Comparison of ENCODE assay signal across 17 cellular contexts in genomic region chr1:84390231-84390630, GRCh38. TPM values are rescaled to one million over a fixed set of nuclear protein-coding genes. Genes with fewer than 3 reads are reported as not detected.
A peak's percentile ranks its signal among the peaks of the same experiment; 100 is the strongest.
DNase-seq lines count a peak whose midpoint lies in the region; FAIRE-seq and TF ChIP-seq lines count a peak whose summit lies in the region.
"Had no signal": no experiment of that assay in that cellular context is flagged by ENCODE, and none has a peak within 500 bp of the region (broad histone marks: within the 10 kb centered on the region; RNA-seq: fewer than 3 reads in every experiment).

No MANE protein-coding gene starts in this region.

- no TSS peak for BruUV-seq in endothelial cell of umbilical vein (replicated peaks; lab: Mats Ljungman, UMichigan)

- H3K4me2 ChIP-seq in endothelial cell of umbilical vein (ENCODE audit: insufficient read depth, low read length), result no peak overlapping the region

- H3K36me3 ChIP-seq in endothelial cell of umbilical vein (ENCODE audit: control insufficient read depth in 2 of 2, extremely low read depth in 1 of 2, insufficient read depth in 2 of 2, low read length in 2 of 2), result no peaks in the 10 kb centered on the region

- no peaks in the 10 kb centered on the region for H3K27me3 Mint-ChIP-seq in mesothelial cell of epicardium (ENCODE audit: low read depth)

- no peak overlapping the region for H3K4me3 Mint-ChIP-seq in mesothelial cell of epicardium
- H3K4me3 Mint-ChIP-seq: H9, T-cell had no signal

- no peak overlapping the region for H3K27ac Mint-ChIP-seq in mesothelial cell of epicardium
- H3K27ac Mint-ChIP-seq: H9, T-cell had no signal

- no peaks in the 10 kb centered on the region for H3K79me2 ChIP-seq in endothelial cell of umbilical vein (ENCODE audit: control insufficient read depth, insufficient read depth, low read length)

- TF ChIP-seq POLR2A in endothelial cell of umbilical vein (IDR thresholded peaks at IDR 0.05; ENCODE audit: low read depth, low read length), result no peak

- CTCF ChIA-PET in endothelial cell of umbilical vein (lab: Charles Lee), result interaction anchor here (0.8 kb wide), 1 partner anchor 25 kb away, joined by 3 read pairs; no protein-coding TSS in a partner anchor

- DNase-seq in HT1080 (ENCODE audit: low read depth), result peak; percentile 36
- DNase-seq in NOMO-1 treated with dmso at 0.1 percent for 144 hours (lab: John Stamatoyannopoulos, UW; ENCODE audit: unreplicated experiment), result peak; percentile 63
- DNase-seq in endothelial cell of umbilical vein (ENCODE audit: low read depth, low spot score), result no peak
- no peak for DNase-seq in stimulated activated CD4-positive, alpha-beta T cell treated with anti-CD3 and anti-CD28 coated beads, Interleukin-4, amount 100 ng/mL, for 4 hours
- no peak for DNase-seq in pons (ENCODE audit: low spot score)
- no peak for DNase-seq in NCI-H2171 (lab: John Stamatoyannopoulos, UW)
- no peak for DNase-seq in mesothelial cell of epicardium (ENCODE audit: low spot score in 2 of 2, unreplicated experiment in 2 of 2)
- DNase-seq: H9, NCI-H187 treated with DMSO at 0.1 percent for 48 hours, NCI-H510A, NCI-H82, T-cell had no signal

- peak overlapping the region; percentile 12 for H2AFZ ChIP-seq in endothelial cell of umbilical vein (ENCODE audit: low read depth, low read length)

- no peak overlapping the region for H3K9ac ChIP-seq in endothelial cell of umbilical vein (replicated peaks; ENCODE audit: extremely low read depth, insufficient read depth, low read length)

- H3K27ac ChIP-seq in endothelial cell of umbilical vein (ENCODE audit: insufficient read depth, low read depth, low read length), result no peak overlapping the region
- H3K27ac ChIP-seq: SK-N-MC had no signal

- no peak overlapping the region for H3K4me3 ChIP-seq in endothelial cell of umbilical vein (replicated peaks in 1 of 3; ENCODE audit: insufficient read depth in 1 of 3, low read depth in 1 of 3, low read length in 3 of 3)
- H3K4me3 ChIP-seq: GM12878, SK-N-MC had no signal

- no peaks in the 10 kb centered on the region for H3K9me3 ChIP-seq in endothelial cell of umbilical vein (replicated peaks; ENCODE audit: control insufficient read depth, insufficient read depth, low read length)

- intact Hi-C loops in endothelial cell of umbilical vein (cut with micrococcal nuclease), result no loop called here

- peaks cover 8% of the 10 kb centered on the region for H3K4me1 Mint-ChIP-seq in mesothelial cell of epicardium
- H3K4me1 Mint-ChIP-seq: T-cell had no signal

- peaks cover 4% of the 10 kb centered on the region for H3K4me1 ChIP-seq in endothelial cell of umbilical vein (ENCODE audit: control insufficient read depth, extremely low read depth, insufficient read depth, low read length)

- no peak for FAIRE-seq in endothelial cell of umbilical vein (lab: Jason Lieb, UNC)
- FAIRE-seq: GM12878, GM18507 had no signal

- H3K27me3 ChIP-seq in endothelial cell of umbilical vein (ENCODE audit: control insufficient read depth in 2 of 2, insufficient read depth in 2 of 2, low read length in 2 of 2), result no peaks in the 10 kb centered on the region

- H3K36me3 Mint-ChIP-seq in mesothelial cell of epicardium, result no peaks in the 10 kb centered on the region
- H3K36me3 Mint-ChIP-seq: T-cell had no signal

- no peaks in the 10 kb centered on the region for H3K9me1 ChIP-seq in endothelial cell of umbilical vein (replicated peaks; ENCODE audit: control insufficient read depth, extremely low read depth, insufficient read depth, low read length)

- no peaks in the 10 kb centered on the region for H3K9me3 Mint-ChIP-seq in mesothelial cell of epicardium
- H3K9me3 Mint-ChIP-seq: H9, T-cell had no signal

- POLR2A ChIA-PET in endothelial cell of umbilical vein (lab: Charles Lee), result interaction anchor here (0.7 kb wide), 1 partner anchor 25 kb away, joined by 3 read pairs; no protein-coding TSS in a partner anchor

- TF ChIP-seq CTCF in endothelial cell of umbilical vein (IDR thresholded peaks at IDR 0.05; ENCODE audit: extremely low read depth in 1 of 2, insufficient read depth in 1 of 2, low read depth in 1 of 2, low read length in 2 of 2), result no peak
- TF ChIP-seq CTCF in mesothelial cell of epicardium (IDR thresholded peaks at IDR 0.05; ENCODE audit: unreplicated experiment), result no peak

- no peaks in the 10 kb centered on the region for H4K20me1 ChIP-seq in endothelial cell of umbilical vein (replicated peaks; ENCODE audit: control insufficient read depth, extremely low read depth, insufficient read depth, low read length)

- dilution Hi-C loops in endothelial cell of umbilical vein (cut with MboI; ENCODE audit: extremely low pct_ligation_motif_present, low sequenced_read_pairs), result no loop called here

TF ChIP-seq in endothelial cell of umbilical vein, 7 proteins besides CTCF, POLR2A, EP300 and RAD21:
- TF ChIP-seq POLR2AphosphoS5 (IDR thresholded peaks at IDR 0.05; ENCODE audit: insufficient read depth, low read depth, low read length) (no peak), FOS (IDR thresholded peaks at IDR 0.05; ENCODE audit: borderline replicate concordance, insufficient read depth, low read length) (no peak), JUN (IDR thresholded peaks at IDR 0.05; ENCODE audit: borderline replicate concordance, insufficient read depth, insufficient read length, low read depth) (no peak), EZH2 (IDR thresholded peaks at IDR 0.05; ENCODE audit: borderline replicate concordance, low read depth, low read length, severe bottlenecking) (no peak), MAX (IDR thresholded peaks at IDR 0.05; ENCODE audit: insufficient read depth, insufficient read length) (no peak), GATA2 (IDR thresholded peaks at IDR 0.05; ENCODE audit: insufficient read depth, insufficient read length, low read depth, low read length) (no peak), MYC (IDR thresholded peaks at IDR 0.05; ENCODE audit: low read depth, low read length) (no peak)

RNA-seq across cellular contexts. Expression of gene DNASE2B, which starts 8.1 kb away (rescaled TPM):
- not detected in 2 replicates for total RNA-seq in HT1080 (2014; rRNA removed; shearing (Covaris generic))
- polyA plus RNA-seq in HT1080 (2015; cell fraction: cytosol; rRNA removed), result not detected in 2 replicates
- polyA plus RNA-seq in HT1080 (2015; cell fraction: nucleus; rRNA removed), result not detected in 2 replicates
- total RNA-seq in endothelial cell of umbilical vein (not detected in 2 replicates), mesothelial cell of epicardium (not detected in 3 replicates)
- polyA plus RNA-seq in endothelial cell of umbilical vein, result not detected in 2 replicates
- not detected in 2 replicates for polyA plus RNA-seq in endothelial cell of umbilical vein (2011; cell fraction: cytosol; rRNA removed)
- 0.18 and 0.25 TPM in 2 replicates for polyA plus RNA-seq in endothelial cell of umbilical vein (2011; cell fraction: nucleus; rRNA removed)
- polyA plus RNA-seq in endothelial cell of umbilical vein (2012), result not detected in 2 replicates
- polyA minus RNA-seq in endothelial cell of umbilical vein, result not detected in 2 replicates
- polyA minus RNA-seq in endothelial cell of umbilical vein (2011; cell fraction: cytosol; rRNA and poly(A)+ RNA removed), result not detected
- not detected in 2 replicates for polyA minus RNA-seq in endothelial cell of umbilical vein (2011; cell fraction: nucleus; rRNA and poly(A)+ RNA removed)
- total RNA-seq: GM12878, H9, T-cell had no signal
- polyA plus RNA-seq: AG04450, BJ, GM12878 had no signal

Comparison
In these comparisons a context has a peak if more than half of its experiments do, and no peak if none do; other contexts are left out.
1. DNase-seq: peak in HT1080 (single experiment) and NOMO-1 treated with dmso at 0.1 percent for 144 hours (single experiment); none in endothelial cell of umbilical vein (single experiment), stimulated activated CD4-positive, alpha-beta T cell treated with anti-CD3 and anti-CD28 coated beads, Interleukin-4, amount 100 ng/mL, for 4 hours (0 of 2), pons (single experiment), NCI-H2171 (single experiment) and mesothelial cell of epicardium (0 of 2).